In genomic region chr11:2311456-2312201, GRCh38 we compare ENCODE assay signal across 2 cellular contexts.
TF ChIP-seq lines count a peak whose summit lies in the region.

No MANE protein-coding gene starts in this region.

TF ChIP-seq in SK-N-SH treated with all-trans-retinoic acid at 6 μM for 48 hours, 23 proteins besides CTCF, POLR2A, EP300 and RAD21:
- no peak for TF ChIP-seq CREB5 (CRISPR knock-in tag; IDR thresholded peaks at IDR 0.05; ENCODE audit: low read depth)
- TF ChIP-seq OSR1 (CRISPR knock-in tag; IDR thresholded peaks at IDR 0.05): no peak
- TF ChIP-seq ARNTL (CRISPR knock-in tag; IDR thresholded peaks at IDR 0.05; ENCODE audit: borderline replicate concordance, low read depth): no peak
- no peak for TF ChIP-seq SNAI2 (CRISPR knock-in tag; IDR thresholded peaks at IDR 0.05)
- no peak for TF ChIP-seq PPARA (CRISPR knock-in tag; IDR thresholded peaks at IDR 0.05; ENCODE audit: borderline replicate concordance)
- TF ChIP-seq BACH2 (CRISPR knock-in tag; IDR thresholded peaks at IDR 0.05; ENCODE audit: borderline replicate concordance): no peak
- no peak for TF ChIP-seq CSRNP3 (CRISPR knock-in tag; IDR thresholded peaks at IDR 0.05)
- no peak for TF ChIP-seq CSDC2 (CRISPR knock-in tag; IDR thresholded peaks at IDR 0.05)
- TF ChIP-seq ZNF70 (CRISPR knock-in tag; IDR thresholded peaks at IDR 0.05): no peak
- TF ChIP-seq GLIS3 (CRISPR knock-in tag; IDR thresholded peaks at IDR 0.05): no peak
- TF ChIP-seq TCF4 (CRISPR knock-in tag; IDR thresholded peaks at IDR 0.05; ENCODE audit: borderline replicate concordance): no peak
- TF ChIP-seq TOX (CRISPR knock-in tag; IDR thresholded peaks at IDR 0.05; ENCODE audit: borderline replicate concordance): no peak
- no peak for TF ChIP-seq PATZ1 (CRISPR knock-in tag; IDR thresholded peaks at IDR 0.05; ENCODE audit: borderline replicate concordance)
- no peak for TF ChIP-seq ZC3H10 (CRISPR knock-in tag; IDR thresholded peaks at IDR 0.05)
- TF ChIP-seq RARB (CRISPR knock-in tag; IDR thresholded peaks at IDR 0.05): no peak
- no peak for TF ChIP-seq ESRRG (CRISPR knock-in tag; IDR thresholded peaks at IDR 0.05)

TF ChIP-seq in HepG2, 621 proteins besides CTCF, POLR2A, EP300 and RAD21:
- no peak for TF ChIP-seq MED1 (CRISPR knock-in tag; IDR thresholded peaks at IDR 0.05)
- no peak for TF ChIP-seq ZNF275 (CRISPR knock-in tag; IDR thresholded peaks at IDR 0.05; ENCODE audit: borderline replicate concordance)
- TF ChIP-seq TRAFD1 (CRISPR knock-in tag; IDR thresholded peaks at IDR 0.05; ENCODE audit: borderline replicate concordance): no peak
- no peak for TF ChIP-seq PAXIP1 (CRISPR knock-in tag; conservative IDR thresholded peaks at IDR 0.05)
- no peak for TF ChIP-seq ZNF75D (CRISPR knock-in tag; IDR thresholded peaks at IDR 0.05; ENCODE audit: borderline replicate concordance)
- no peak for TF ChIP-seq ZNF678 (CRISPR knock-in tag; IDR thresholded peaks at IDR 0.05)
- no peak for TF ChIP-seq KDM1A (CRISPR knock-in tag; IDR thresholded peaks at IDR 0.05)
- no peak for TF ChIP-seq RBM39 (IDR thresholded peaks at IDR 0.05; ENCODE audit: low read depth, low read length, poor library complexity, severe bottlenecking)
- no peak for TF ChIP-seq ZNF547 (CRISPR knock-in tag; IDR thresholded peaks at IDR 0.05)
- no peak for TF ChIP-seq NR2F2 (IDR thresholded peaks at IDR 0.05; ENCODE audit: borderline replicate concordance, low read depth)
- no peak for TF ChIP-seq PAWR (CRISPR knock-in tag; IDR thresholded peaks at IDR 0.05; ENCODE audit: borderline replicate concordance)
